Comparison of ENCODE assay signal across 27 cellular contexts in the genomic region with DNA sequence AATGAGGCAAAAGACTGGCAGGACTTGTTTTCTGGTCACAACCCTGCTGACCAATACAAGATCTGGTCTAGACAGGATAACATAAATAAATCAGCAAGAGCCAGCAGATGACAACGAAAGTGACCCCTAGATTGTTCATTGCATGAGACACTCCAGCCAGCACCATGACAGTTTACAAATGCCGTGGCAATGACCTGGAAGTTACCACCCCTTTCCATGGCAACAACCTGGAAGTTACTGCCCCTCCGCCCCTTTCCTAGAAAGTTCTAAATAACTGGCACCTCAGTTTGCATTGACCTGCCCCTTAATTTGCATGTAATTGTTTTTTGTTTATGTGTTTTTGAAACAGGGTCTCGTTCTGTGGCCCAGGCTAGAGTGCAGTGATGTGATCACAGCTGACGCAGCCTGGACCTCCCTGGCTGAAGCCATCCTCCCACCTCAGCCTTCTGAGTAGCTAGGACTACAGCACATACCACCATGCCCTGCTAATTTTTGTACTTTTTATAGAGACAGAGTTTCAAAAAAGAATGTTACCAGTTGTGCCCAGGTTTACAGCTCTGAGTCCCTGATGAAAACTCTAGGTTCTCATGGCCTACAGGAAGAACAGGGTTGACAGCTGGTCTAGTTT. TPM values are rescaled to one million over a fixed set of nuclear protein-coding genes. Genes with fewer than 3 reads are reported as not detected.
"Had no signal": no experiment of that assay in that cellular context is flagged by ENCODE, and none has a peak within 500 bp of the region (broad histone marks: within the 10 kb centered on the region; RNA-seq: fewer than 3 reads in every experiment).

No MANE protein-coding gene starts in this region.

- H3K27ac ChIP-seq: epithelial cell of prostate, gastrocnemius medialis, left lung, prostate gland, right atrium auricular region, sigmoid colon, stomach, thyroid gland, vagina had no signal

- DNase-seq: effector CD8-positive, alpha-beta T cell; endodermal cell; foreskin fibroblast; gastrocnemius medialis; head of caudate nucleus; kidney; left cardiac atrium; left lung; mesenchymal stem cell; midbrain; naive thymus-derived CD4-positive, alpha-beta T cell; nephron progenitor cell; nucleus accumbens; sigmoid colon; stimulated activated CD4-positive, alpha-beta T cell treated with anti-CD3 and anti-CD28 coated beads, Interleukin-2, amount 100 ng/mL, for 24 hours; stimulated activated CD4-positive, alpha-beta T cell treated with anti-CD3 and anti-CD28 coated beads, Interleukin-4, amount 100 ng/mL, for 24 hours; stimulated activated naive CD4-positive, alpha-beta T cell treated with Interleukin-2 at 50 U/mL for 16 hours; stomach; thyroid gland; trophoblast cell had no signal

- H3K36me3 Mint-ChIP-seq: naive thymus-derived CD4-positive, alpha-beta T cell; stimulated activated effector memory CD8-positive, alpha-beta T cell treated with anti-CD3 and anti-CD28 coated beads, Interleukin-12 subunit alpha, Interleukin-12 subunit beta, amount 100 ng/mL, for 72 hours had no signal

- H3K27me3 Mint-ChIP-seq: dendritic cell treated with granulocyte-macrophage colony-stimulating factor and Interleukin-4, amounts not matched to agents 40 ng/mL and 50 ng/mL, for 4 days had no signal

- H3K9me3 Mint-ChIP-seq: dendritic cell treated with granulocyte-macrophage colony-stimulating factor and Interleukin-4, amounts not matched to agents 40 ng/mL and 50 ng/mL, for 4 days; endodermal cell; naive thymus-derived CD4-positive, alpha-beta T cell; nephron progenitor cell; stimulated activated effector memory CD8-positive, alpha-beta T cell treated with anti-CD3 and anti-CD28 coated beads, Interleukin-12 subunit alpha, Interleukin-12 subunit beta, amount 100 ng/mL, for 72 hours had no signal

- H3K4me3 ChIP-seq: gastrocnemius medialis, left lung, prostate gland, right atrium auricular region, sigmoid colon, stomach, thyroid gland, vagina had no signal

- H3K4me3 Mint-ChIP-seq: dendritic cell treated with granulocyte-macrophage colony-stimulating factor and Interleukin-4, amounts not matched to agents 40 ng/mL and 50 ng/mL, for 4 days; endodermal cell; naive thymus-derived CD4-positive, alpha-beta T cell; nephron progenitor cell; stimulated activated effector memory CD8-positive, alpha-beta T cell treated with anti-CD3 and anti-CD28 coated beads, Interleukin-12 subunit alpha, Interleukin-12 subunit beta, amount 100 ng/mL, for 72 hours had no signal

- H3K27ac Mint-ChIP-seq: dendritic cell treated with granulocyte-macrophage colony-stimulating factor and Interleukin-4, amounts not matched to agents 40 ng/mL and 50 ng/mL, for 4 days; endodermal cell; naive thymus-derived CD4-positive, alpha-beta T cell; nephron progenitor cell; stimulated activated effector memory CD8-positive, alpha-beta T cell treated with anti-CD3 and anti-CD28 coated beads, Interleukin-12 subunit alpha, Interleukin-12 subunit beta, amount 100 ng/mL, for 72 hours had no signal

- H3K4me1 Mint-ChIP-seq: endodermal cell; naive thymus-derived CD4-positive, alpha-beta T cell; stimulated activated effector memory CD8-positive, alpha-beta T cell treated with anti-CD3 and anti-CD28 coated beads, Interleukin-12 subunit alpha, Interleukin-12 subunit beta, amount 100 ng/mL, for 72 hours had no signal

- ATAC-seq: esophagus mucosa; gastrocnemius medialis; left cardiac atrium; left lung; naive thymus-derived CD4-positive, alpha-beta T cell; stimulated activated effector memory CD8-positive, alpha-beta T cell treated with anti-CD3 and anti-CD28 coated beads, Interleukin-12 subunit alpha, Interleukin-12 subunit beta, amount 100 ng/mL, for 72 hours had no signal

- H3K27me3 ChIP-seq: gastrocnemius medialis, left lung, right atrium auricular region, sigmoid colon, stomach, thyroid gland, vagina had no signal

- H3K36me3 ChIP-seq: gastrocnemius medialis, left lung, prostate gland, right atrium auricular region, sigmoid colon, stomach, thyroid gland, vagina had no signal

- H3K4me1 ChIP-seq: gastrocnemius medialis, left lung, prostate gland, sigmoid colon, thyroid gland, vagina had no signal

- H3K9me3 ChIP-seq: gastrocnemius medialis, left lung, prostate gland, right atrium auricular region, sigmoid colon, stomach, thyroid gland, vagina had no signal

RNA-seq across cellular contexts. Expression of gene WT1, which starts 38.1 kb away (rescaled TPM):
- polyA plus RNA-seq: naive thymus-derived CD4-positive, alpha-beta T cell had no signal
